In the genomic region with DNA sequence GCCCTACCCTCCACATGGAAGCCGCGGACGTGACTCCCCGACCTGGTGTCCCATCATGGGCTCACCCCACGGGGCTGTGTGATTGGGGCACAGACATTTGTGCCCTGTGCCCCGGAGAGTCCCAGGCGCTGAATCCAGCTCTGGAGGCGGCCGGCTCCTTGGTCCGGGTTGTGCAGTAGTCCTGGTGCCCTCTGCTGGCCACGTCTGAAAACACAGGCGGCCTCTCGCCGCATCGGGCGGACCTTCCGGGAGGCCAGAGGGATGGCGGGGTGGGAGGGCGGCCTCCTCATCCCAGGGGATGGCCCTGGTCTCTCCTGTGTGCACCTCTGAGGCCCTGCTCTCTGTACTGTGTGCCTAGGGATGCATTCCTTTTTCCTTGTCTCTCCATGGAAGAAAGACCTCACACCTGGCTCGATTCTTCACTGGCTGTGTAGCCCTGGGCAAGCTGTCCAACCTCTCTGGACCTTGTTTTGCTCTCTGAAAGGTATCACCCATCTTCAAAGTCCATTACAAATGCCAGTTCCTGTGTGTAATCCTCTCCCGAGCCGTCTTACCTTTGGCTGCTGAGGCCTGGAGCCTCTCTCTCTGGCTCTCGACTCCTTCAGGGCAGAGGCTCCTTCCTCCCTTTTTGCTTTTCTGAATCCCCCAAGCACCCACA, we compare ENCODE assay signal across 8 cellular contexts. TPM values are rescaled to one million over a fixed set of nuclear protein-coding genes. Genes with fewer than 3 reads are reported as not detected.
DNase-seq lines count a peak whose midpoint lies in the region; ATAC-seq and TF ChIP-seq lines count a peak whose summit lies in the region.

No MANE protein-coding gene starts in this region.

- H3K4me1 Mint-ChIP-seq in T-helper 2 cell treated with Interferon-gamma antibody and Interleukin-4, amounts not matched to agents 5 μg/mL and 100 μg/mL, for 36 hours (ENCODE audit: low read depth): no peaks in the 10 kb centered on the region
- H3K4me1 Mint-ChIP-seq in chondrocyte (ENCODE audit: low read depth): no peaks in the 10 kb centered on the region

- peaks cover 9% of the 10 kb centered on the region for H3K27me3 Mint-ChIP-seq in T-helper 2 cell treated with Interferon-gamma antibody and Interleukin-4, amounts not matched to agents 5 μg/mL and 100 μg/mL, for 36 hours (ENCODE audit: low read depth)
- H3K27me3 Mint-ChIP-seq in chondrocyte (ENCODE audit: low read depth): peaks cover 74% of the 10 kb centered on the region

- H4K20me1 ChIP-seq in HCT116 (ENCODE audit: insufficient read depth): no peaks in the 10 kb centered on the region

- RAD21 ChIA-PET in HCT116 (lab: Charles Lee; ENCODE audit: low non-redundant PET in 1 of 2, low total read pairs in 2 of 2, uncharacterized antibody in 2 of 2, unreplicated experiment in 2 of 2): interaction anchor here in 1 of 2 experiments (0.6 kb wide), 1 partner anchor 195 kb away, joined by 3 read pairs; no protein-coding TSS in a partner anchor

- H3K27ac ChIP-seq in HCT116 (ENCODE audit: low read depth, low read length): no peak overlapping the region

- H3K27ac Mint-ChIP-seq in T-helper 2 cell treated with Interferon-gamma antibody and Interleukin-4, amounts not matched to agents 5 μg/mL and 100 μg/mL, for 36 hours: no peak overlapping the region
- H3K27ac Mint-ChIP-seq in chondrocyte (ENCODE audit: unreplicated experiment): no peak overlapping the region

- POLR2A ChIA-PET in HCT116 (lab: Charles Lee): no interaction called here

- no peaks in the 10 kb centered on the region for H3K36me3 ChIP-seq in HCT116 (ENCODE audit: control insufficient read depth in 1 of 2, insufficient read depth in 2 of 2, low read length in 2 of 2)

- H3K36me3 Mint-ChIP-seq in T-helper 2 cell treated with Interferon-gamma antibody and Interleukin-4, amounts not matched to agents 5 μg/mL and 100 μg/mL, for 36 hours (ENCODE audit: low read depth): no peaks in the 10 kb centered on the region
- H3K36me3 Mint-ChIP-seq in chondrocyte (ENCODE audit: low read depth): no peaks in the 10 kb centered on the region

- no peaks in the 10 kb centered on the region for H3K79me2 ChIP-seq in HCT116 (ENCODE audit: insufficient read depth, low read length)

- ATAC-seq in HCT116: peak; percentile 95
- ATAC-seq in left lobe of liver: peak; percentile 98

- DNase-seq in NCI-H524 (lab: John Stamatoyannopoulos, UW) (peak; percentile 58 to 61), NCI-H524 treated with DMSO at 0.1 percent for 48 hours (lab: John Stamatoyannopoulos, UW) (no peak), HCT116 (ENCODE audit: low read depth, low spot score) (peak; percentile 37), chondrocyte (ENCODE audit: low spot score) (no peak), left lobe of liver (ENCODE audit: low spot score) (peak; percentile 74)
- peak; percentile 29 for DNase-seq in T-helper 2 cell treated with Interferon-gamma antibody and Interleukin-4, amounts not matched to agents 5 μg/mL and 100 μg/mL, for 36 hours (ENCODE audit: low spot score)
- peak; percentile 6 for DNase-seq in stimulated activated CD8-positive, alpha-beta memory T cell treated with anti-CD3 and anti-CD28 coated beads, Interleukin-15, amount 100 ng/mL, for 24 hours (ENCODE audit: low read depth)

- peak; percentile 71 to 84 (median 82) for TF ChIP-seq CTCF in HCT116 (IDR thresholded peaks at IDR 0.05 in 2 of 3, conservative IDR thresholded peaks at IDR 0.05 in 1 of 3; ENCODE audit: borderline replicate concordance in 1 of 3, insufficient read depth in 1 of 3, low read depth in 2 of 3, low read length in 2 of 3)
- peak; percentile 90 for TF ChIP-seq CTCF in LNCAP (IDR thresholded peaks at IDR 0.05)
- peak; percentile 90 for TF ChIP-seq CTCF in chondrocyte (IDR thresholded peaks at IDR 0.05)

- H3K9ac ChIP-seq in HCT116 (ENCODE audit: low read length): no peak overlapping the region

- H3K4me1 ChIP-seq in HCT116 (ENCODE audit: control insufficient read depth in 1 of 2, insufficient read depth in 2 of 2, low read length in 2 of 2): no peaks in the 10 kb centered on the region

- H3K27me3 ChIP-seq in HCT116 (ENCODE audit: insufficient read depth, low read length): peaks cover 41% of the 10 kb centered on the region

- TF ChIP-seq RAD21 in HCT116 (IDR thresholded peaks at IDR 0.05; ENCODE audit: low read depth): peak; percentile 77

- H3K4me3 Mint-ChIP-seq in T-helper 2 cell treated with Interferon-gamma antibody and Interleukin-4, amounts not matched to agents 5 μg/mL and 100 μg/mL, for 36 hours: no peak overlapping the region
- no peak overlapping the region for H3K4me3 Mint-ChIP-seq in chondrocyte (ENCODE audit: unreplicated experiment)

- no peak for TF ChIP-seq POLR2A in HCT116 (IDR thresholded peaks at IDR 0.05; ENCODE audit: borderline replicate concordance, extremely low read depth, insufficient read depth, insufficient read length)

- no peaks in the 10 kb centered on the region for H3K9me3 ChIP-seq in HCT116 (ENCODE audit: control insufficient read depth in 1 of 2, insufficient read depth in 1 of 2, low read depth in 1 of 2, low read length in 2 of 2)

- H3K9me3 Mint-ChIP-seq in T-helper 2 cell treated with Interferon-gamma antibody and Interleukin-4, amounts not matched to agents 5 μg/mL and 100 μg/mL, for 36 hours: no peaks in the 10 kb centered on the region
- no peaks in the 10 kb centered on the region for H3K9me3 Mint-ChIP-seq in chondrocyte (ENCODE audit: low read depth)

- peak overlapping the region; percentile 29; the same call in 1 of the 2 replicates for H3K4me2 ChIP-seq in HCT116 (ENCODE audit: low read length)

- peak overlapping the region; percentile 36 for H2AFZ ChIP-seq in HCT116 (ENCODE audit: low read depth, low read length, poor library complexity, severe bottlenecking)

- no peaks in the 10 kb centered on the region for H3K9me2 ChIP-seq in HCT116 (ENCODE audit: insufficient read depth)

- BruUV-seq in HCT116 (replicated peaks; lab: Mats Ljungman, UMichigan): no TSS peak

- intact Hi-C loops in HCT116 (cut with micrococcal nuclease): loop anchor here (1.0 to 2.0 kb wide), 4 partner anchors 93 to 596 kb away; no protein-coding TSS in a partner anchor

- no peak overlapping the region for H3K4me3 ChIP-seq in HCT116 (replicated peaks in 1 of 2; ENCODE audit: low read depth in 1 of 2, low read length in 2 of 2)

- CTCF ChIA-PET in HCT116 (lab: Charles Lee): interaction anchor here (0.6 to 1.8 kb wide), 6 partner anchors 10 to 596 kb away, joined by 3 to 13 read pairs (median 4); no protein-coding TSS in a partner anchor

TF ChIP-seq in HCT116, 20 proteins besides CTCF, POLR2A, EP300 and RAD21:
- TF ChIP-seq TCF7L2 (IDR thresholded peaks at IDR 0.05; ENCODE audit: borderline replicate concordance, extremely low read depth, insufficient read depth, insufficient read length) (no peak), ZNF274 (IDR thresholded peaks at IDR 0.05; ENCODE audit: low read depth, low read length) (no peak), ZFX (IDR thresholded peaks at IDR 0.05) (no peak), SRF (IDR thresholded peaks at IDR 0.05; ENCODE audit: low read depth) (no peak), EGR1 (IDR thresholded peaks at IDR 0.05; ENCODE audit: low read depth) (no peak), CBX3 (IDR thresholded peaks at IDR 0.05; ENCODE audit: low read depth) (no peak), SP1 (IDR thresholded peaks at IDR 0.05; ENCODE audit: low read depth) (no peak), EZH2phosphoT487 (IDR thresholded peaks at IDR 0.05; ENCODE audit: borderline replicate concordance) (no peak), YY1 (IDR thresholded peaks at IDR 0.05; ENCODE audit: extremely low read depth, insufficient replicate concordance, low read depth, low read length) (no peak), JUND (IDR thresholded peaks at IDR 0.05) (no peak), CEBPB (IDR thresholded peaks at IDR 0.05; ENCODE audit: low read depth) (no peak)
- TF ChIP-seq, protein P1, sequence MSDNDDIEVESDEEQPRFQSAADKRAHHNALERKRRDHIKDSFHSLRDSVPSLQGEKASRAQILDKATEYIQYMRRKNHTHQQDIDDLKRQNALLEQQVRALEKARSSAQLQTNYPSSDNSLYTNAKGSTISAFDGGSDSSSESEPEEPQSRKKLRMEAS (IDR thresholded peaks at IDR 0.05): no peak
- TF ChIP-seq, protein P2, sequence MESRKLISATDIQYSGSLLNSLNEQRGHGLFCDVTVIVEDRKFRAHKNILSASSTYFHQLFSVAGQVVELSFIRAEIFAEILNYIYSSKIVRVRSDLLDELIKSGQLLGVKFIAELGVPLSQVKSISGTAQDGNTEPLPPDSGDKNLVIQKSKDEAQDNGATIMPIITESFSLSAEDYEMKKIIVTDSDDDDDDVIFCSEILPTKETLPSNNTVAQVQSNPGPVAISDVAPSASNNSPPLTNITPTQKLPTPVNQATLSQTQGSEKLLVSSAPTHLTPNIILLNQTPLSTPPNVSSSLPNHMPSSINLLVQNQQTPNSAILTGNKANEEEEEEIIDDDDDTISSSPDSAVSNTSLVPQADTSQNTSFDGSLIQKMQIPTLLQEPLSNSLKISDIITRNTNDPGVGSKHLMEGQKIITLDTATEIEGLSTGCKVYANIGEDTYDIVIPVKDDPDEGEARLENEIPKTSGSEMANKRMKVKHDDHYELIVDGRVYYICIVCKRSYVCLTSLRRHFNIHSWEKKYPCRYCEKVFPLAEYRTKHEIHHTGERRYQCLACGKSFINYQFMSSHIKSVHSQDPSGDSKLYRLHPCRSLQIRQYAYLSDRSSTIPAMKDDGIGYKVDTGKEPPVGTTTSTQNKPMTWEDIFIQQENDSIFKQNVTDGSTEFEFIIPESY (IDR thresholded peaks at IDR 0.05; ENCODE audit: extremely low read depth, insufficient replicate concordance, low read length): no peak

RNA-seq across cellular contexts. Expression of a gene that starts 27.6 kb away (rescaled TPM):
- total RNA-seq in HCT116 (2021; ENCODE audit: unreplicated experiment): not detected
- 0.05 TPM in 1 of 2 replicates, not detected in the other for polyA plus RNA-seq in HCT116 (2012)
- 0.22 to 0.90 TPM in 2 of 3 replicates, not detected in the other for total RNA-seq in chondrocyte
- total RNA-seq in left lobe of liver: not detected

Comparison
In these comparisons a context has a peak if more than half of its experiments do, and no peak if none do; other contexts are left out.
1. DNase-seq: peak in NCI-H524 (2 of 2), HCT116 (single experiment), T-helper 2 cell treated with Interferon-gamma antibody and Interleukin-4, amounts not matched to agents 5 μg/mL and 100 μg/mL, for 36 hours (single experiment), left lobe of liver (single experiment) and stimulated activated CD8-positive, alpha-beta memory T cell treated with anti-CD3 and anti-CD28 coated beads, Interleukin-15, amount 100 ng/mL, for 24 hours (single experiment); none in NCI-H524 treated with DMSO at 0.1 percent for 48 hours (single experiment) and chondrocyte (single experiment).
2. Peak in every context shown above with its lines, with median percentiles within 50 percentile points of each other: CTCF ChIP-seq.